In the genomic region with DNA sequence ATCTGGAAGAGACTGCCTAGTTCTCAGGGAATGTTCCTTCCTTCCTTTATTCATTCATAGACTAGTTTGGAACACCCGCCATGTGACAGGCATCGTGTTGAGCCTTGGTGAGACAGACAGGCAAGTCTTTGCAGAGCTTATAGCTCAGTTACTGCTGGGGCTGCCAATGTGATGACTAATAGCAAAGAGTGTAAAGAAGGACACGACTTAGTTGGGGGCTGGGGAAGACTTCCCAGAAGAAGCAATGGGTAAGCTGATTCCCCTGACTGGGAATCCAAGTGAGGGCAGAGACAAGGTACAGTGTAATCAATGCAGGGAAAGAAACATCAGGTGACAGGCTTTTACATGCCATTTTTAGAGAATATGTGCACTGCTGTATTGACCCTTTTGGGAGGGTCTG, we compare ENCODE assay signal across 10 cellular contexts. TPM values are rescaled to one million over a fixed set of nuclear protein-coding genes. Genes with fewer than 3 reads are reported as not detected.
DNase-seq lines count a peak whose midpoint lies in the region; ATAC-seq and TF ChIP-seq lines count a peak whose summit lies in the region.
"Had no signal": no experiment of that assay in that cellular context is flagged by ENCODE, and none has a peak within 500 bp of the region (broad histone marks: within the 10 kb centered on the region; RNA-seq: fewer than 3 reads in every experiment).

No MANE protein-coding gene starts in this region.

- DNase-seq in AG09309 (ENCODE audit: low read depth) (peak; percentile 16), HEK293T (ENCODE audit: extremely low spot score) (no peak), hepatocyte (ENCODE audit: low spot score) (peak; percentile 76), pons (ENCODE audit: low spot score) (no peak)
- DNase-seq in activated CD4-positive, alpha-beta T cell treated with anti-CD3 and anti-CD28 coated beads, Interleukin-2, amount 10 ng/mL, durations not matched to agents 7 days and 5 days, result peak; percentile 34
- DNase-seq: OCI-M1 had no signal

- peaks cover 11% of the 10 kb centered on the region for H3K27me3 Mint-ChIP-seq in activated CD4-positive, alpha-beta T cell treated with anti-CD3 and anti-CD28 coated beads, Interleukin-2, amount 10 ng/mL, durations not matched to agents 7 days and 5 days

- H3K9me3 Mint-ChIP-seq in activated CD4-positive, alpha-beta T cell treated with anti-CD3 and anti-CD28 coated beads, Interleukin-2, amount 10 ng/mL, durations not matched to agents 7 days and 5 days, result peaks cover 5% of the 10 kb centered on the region

- no peaks in the 10 kb centered on the region for H3K36me3 ChIP-seq in hepatocyte (replicated peaks; ENCODE audit: insufficient read depth, low read depth)
- H3K36me3 ChIP-seq: cardiac muscle cell had no signal

- H3K27ac Mint-ChIP-seq in activated CD4-positive, alpha-beta T cell treated with anti-CD3 and anti-CD28 coated beads, Interleukin-2, amount 10 ng/mL, durations not matched to agents 7 days and 5 days, result peak overlapping the region; percentile 90

- ATAC-seq in HG03039 (IDR thresholded peaks at IDR 0.05; ENCODE audit: unreplicated experiment) (no peak), HG03108 (IDR thresholded peaks at IDR 0.05; ENCODE audit: unreplicated experiment) (no peak), GM19035 (IDR thresholded peaks at IDR 0.05; ENCODE audit: unreplicated experiment) (no peak)

- peaks cover 8% of the 10 kb centered on the region for H3K4me1 ChIP-seq in hepatocyte (ENCODE audit: insufficient read depth)

- no peaks in the 10 kb centered on the region for H3K79me2 ChIP-seq in hepatocyte

- H4K20me1 ChIP-seq in hepatocyte (ENCODE audit: insufficient read depth, poor library complexity, severe bottlenecking), result no peaks in the 10 kb centered on the region

- H3K4me2 ChIP-seq in hepatocyte, result no peak overlapping the region

- no peaks in the 10 kb centered on the region for H3K27me3 ChIP-seq in hepatocyte
- H3K27me3 ChIP-seq: cardiac muscle cell had no signal

- no peaks in the 10 kb centered on the region for H3K9me2 ChIP-seq in hepatocyte (replicated peaks; ENCODE audit: insufficient read depth)

- CTCF ChIA-PET in HEK293T (lab: Yijun Ruan, JAX), result interaction anchor here (1.1 kb wide), 1 partner anchor 122 kb away, joined by 5 read pairs; no protein-coding TSS in a partner anchor
- CTCF ChIA-PET in activated CD4-positive, alpha-beta T cell treated with anti-CD3 and anti-CD28 coated beads, Interleukin-2, amount 10 ng/mL, durations not matched to agents 7 days and 5 days (lab: Charles Lee), result interaction anchor here (0.6 to 2.6 kb wide), 10 partner anchors 12 to 1457 kb away, joined by 3 to 9 read pairs (median 5); no protein-coding TSS in a partner anchor

- POLR2A ChIA-PET in HEK293T (lab: Yijun Ruan, JAX), result no interaction called here
- POLR2A ChIA-PET in activated CD4-positive, alpha-beta T cell treated with anti-CD3 and anti-CD28 coated beads, Interleukin-2, amount 10 ng/mL, durations not matched to agents 7 days and 5 days (lab: Charles Lee), result no interaction called here

- no peak overlapping the region for H2AFZ ChIP-seq in hepatocyte

- H3K4me3 Mint-ChIP-seq in activated CD4-positive, alpha-beta T cell treated with anti-CD3 and anti-CD28 coated beads, Interleukin-2, amount 10 ng/mL, durations not matched to agents 7 days and 5 days, result no peak overlapping the region

- peaks cover 97% of the 10 kb centered on the region for H3K4me1 Mint-ChIP-seq in activated CD4-positive, alpha-beta T cell treated with anti-CD3 and anti-CD28 coated beads, Interleukin-2, amount 10 ng/mL, durations not matched to agents 7 days and 5 days

- TF ChIP-seq CTCF in AG09309 (IDR thresholded peaks at IDR 0.05; ENCODE audit: control insufficient read depth, insufficient read depth, low read depth, low read length, missing control alignments), result no peak
- no peak for TF ChIP-seq CTCF in hepatocyte (IDR thresholded peaks at IDR 0.05; ENCODE audit: poor library complexity)

- peaks cover 10% of the 10 kb centered on the region for H3K36me3 Mint-ChIP-seq in activated CD4-positive, alpha-beta T cell treated with anti-CD3 and anti-CD28 coated beads, Interleukin-2, amount 10 ng/mL, durations not matched to agents 7 days and 5 days (ENCODE audit: low read depth)

- 29% methylated on average over 3 of the region's 3 CpGs for WGBS in hepatocyte (ENCODE audit: low lambda C conversion rate, missing lambda C conversion rate)

- no peak overlapping the region for H3K4me3 ChIP-seq in AG09309 (ENCODE audit: control insufficient read depth, low read depth, low read length)
- H3K4me3 ChIP-seq in hepatocyte, result no peak overlapping the region
- H3K4me3 ChIP-seq: cardiac muscle cell had no signal

- H3K9me3 ChIP-seq in hepatocyte (ENCODE audit: low read depth), result no peaks in the 10 kb centered on the region

- H3K27ac ChIP-seq in hepatocyte, result no peak overlapping the region
- H3K27ac ChIP-seq: cardiac muscle cell had no signal

TF ChIP-seq in HEK293T, 16 proteins besides CTCF, POLR2A, EP300 and RAD21:
- no peak for TF ChIP-seq SP1 (IDR thresholded peaks at IDR 0.05)
- TF ChIP-seq, protein P1, sequence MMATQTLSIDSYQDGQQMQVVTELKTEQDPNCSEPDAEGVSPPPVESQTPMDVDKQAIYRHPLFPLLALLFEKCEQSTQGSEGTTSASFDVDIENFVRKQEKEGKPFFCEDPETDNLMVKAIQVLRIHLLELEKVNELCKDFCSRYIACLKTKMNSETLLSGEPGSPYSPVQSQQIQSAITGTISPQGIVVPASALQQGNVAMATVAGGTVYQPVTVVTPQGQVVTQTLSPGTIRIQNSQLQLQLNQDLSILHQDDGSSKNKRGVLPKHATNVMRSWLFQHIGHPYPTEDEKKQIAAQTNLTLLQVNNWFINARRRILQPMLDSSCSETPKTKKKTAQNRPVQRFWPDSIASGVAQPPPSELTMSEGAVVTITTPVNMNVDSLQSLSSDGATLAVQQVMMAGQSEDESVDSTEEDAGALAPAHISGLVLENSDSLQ (IDR thresholded peaks at IDR 0.05), result 0 out of 2 replicates have a peak, but pooled peaks have one; percentile 6

RNA-seq across cellular contexts. Expression of a gene that starts 51.2 kb away (rescaled TPM):
- 10 to 100 TPM; 13.3 to 13.7 TPM for total RNA-seq in activated CD4-positive, alpha-beta T cell treated with anti-CD3 and anti-CD28 coated beads, Interleukin-2, amount 10 ng/mL, durations not matched to agents 7 days and 5 days
- 4.1 and 5.5 TPM in 2 replicates for total RNA-seq in hepatocyte
- 2.4 and 2.5 TPM in 2 replicates for polyA plus RNA-seq in hepatocyte

Comparison
In these comparisons a context has a peak if more than half of its experiments do, and no peak if none do; other contexts are left out.
1. DNase-seq: peak in AG09309 (single experiment), activated CD4-positive, alpha-beta T cell treated with anti-CD3 and anti-CD28 coated beads, Interleukin-2, amount 10 ng/mL, durations not matched to agents 7 days and 5 days (single experiment) and hepatocyte (single experiment); none in HEK293T (single experiment) and pons (single experiment).